Comparison of ENCODE assay signal across 16 cellular contexts in the genomic region with DNA sequence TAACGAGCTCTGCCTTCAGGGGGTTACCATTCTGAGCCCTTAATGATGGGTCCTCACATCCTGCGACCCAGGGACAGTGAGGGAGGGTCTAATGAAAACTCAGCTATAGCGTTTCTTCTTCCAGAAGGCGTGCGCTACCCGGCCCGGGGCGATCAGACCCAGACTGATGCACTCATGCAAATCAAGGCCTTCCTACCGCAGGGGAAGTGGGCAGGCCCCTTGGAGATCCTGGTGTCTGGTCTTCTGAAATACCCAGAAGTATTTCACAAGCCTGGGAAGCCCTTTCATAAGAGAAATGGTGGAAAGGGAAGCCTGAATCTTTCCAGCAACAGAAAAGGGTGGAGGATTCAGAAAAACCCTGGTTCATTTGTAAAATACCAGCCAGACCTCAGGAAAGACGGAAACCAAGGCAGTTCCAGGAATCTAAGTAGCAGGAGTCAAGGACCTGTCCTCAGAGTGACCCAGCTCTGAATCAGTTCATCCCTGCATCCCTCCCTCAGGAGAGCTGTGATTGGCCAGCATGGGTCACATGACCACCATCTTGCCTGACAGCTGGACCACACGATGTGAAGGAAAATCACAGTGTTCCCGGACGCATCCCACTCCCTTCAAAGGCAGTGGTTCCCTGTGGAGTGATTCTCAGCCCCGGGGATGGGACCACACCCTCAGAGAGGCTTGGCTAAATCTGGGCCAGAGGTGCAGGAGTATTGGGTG. TPM values are rescaled to one million over a fixed set of nuclear protein-coding genes. Genes with fewer than 3 reads are reported as not detected.
DNase-seq lines count a peak whose midpoint lies in the region; ATAC-seq and TF ChIP-seq lines count a peak whose summit lies in the region.
"Had no signal": no experiment of that assay in that cellular context is flagged by ENCODE, and none has a peak within 500 bp of the region (broad histone marks: within the 10 kb centered on the region; RNA-seq: fewer than 3 reads in every experiment).

No MANE protein-coding gene starts in this region.

- no TSS peak for BruUV-seq in OCI-LY7 (replicated peaks; lab: Mats Ljungman, UMichigan)

- POLR2A ChIA-PET in OCI-LY7 (lab: Charles Lee), result interaction anchor here (0.6 kb wide), 1 partner anchor 84 kb away, joined by 5 read pairs; no protein-coding TSS in a partner anchor

- H3K4me3 ChIP-seq in left ventricle myocardium inferior (no peak overlapping the region), OCI-LY7 (ENCODE audit: low read depth, low read length, poor library complexity, severe bottlenecking) (no peak overlapping the region), upper lobe of right lung (no peak overlapping the region)
- H3K4me3 ChIP-seq: psoas muscle had no signal

- no peaks in the 10 kb centered on the region for H3K79me2 ChIP-seq in OCI-LY7 (ENCODE audit: insufficient read depth, low read depth, low read length)

- H3K9me3 ChIP-seq in left ventricle myocardium inferior (replicated peaks) (no peaks in the 10 kb centered on the region), OCI-LY7 (ENCODE audit: low read length) (no peaks in the 10 kb centered on the region), upper lobe of right lung (no peaks in the 10 kb centered on the region)
- H3K9me3 ChIP-seq: psoas muscle had no signal

- TF ChIP-seq CTCF in left ventricle myocardium inferior (IDR thresholded peaks at IDR 0.05; ENCODE audit: borderline replicate concordance) (no peak), OCI-LY7 (conservative IDR thresholded peaks at IDR 0.05; ENCODE audit: low read length) (no peak), upper lobe of right lung (IDR thresholded peaks at IDR 0.05) (no peak)

- ATAC-seq in Right ventricle myocardium inferior, result peak; percentile 54
- ATAC-seq in upper lobe of right lung, result peak; percentile 62
- ATAC-seq in esophagus mucosa, result no peak
- no peak for ATAC-seq in HG02642 (IDR thresholded peaks at IDR 0.05; ENCODE audit: poor library complexity, unreplicated experiment)
- ATAC-seq: psoas muscle had no signal

- CTCF ChIA-PET in OCI-LY7 (lab: Charles Lee; ENCODE audit: unreplicated experiment), result interaction anchor here (0.6 kb wide), 1 partner anchor 475 kb away, joined by 3 read pairs; no protein-coding TSS in a partner anchor

- H2AFZ ChIP-seq in OCI-LY7 (ENCODE audit: low read length), result no peak overlapping the region; the same call in 1 of the 2 replicates

- no peaks in the 10 kb centered on the region for H3K9me2 ChIP-seq in OCI-LY7 (ENCODE audit: insufficient read depth, low read length)

- H3K4me1 ChIP-seq in left ventricle myocardium inferior, result peaks cover 16% of the 10 kb centered on the region
- no peaks in the 10 kb centered on the region for H3K4me1 ChIP-seq in OCI-LY7 (ENCODE audit: insufficient read depth, low read length, poor library complexity, severe bottlenecking)
- H3K4me1 ChIP-seq in upper lobe of right lung, result peaks cover 4% of the 10 kb centered on the region

- H3K27ac ChIP-seq in left ventricle myocardium inferior (replicated peaks) (no peak overlapping the region), OCI-LY7 (ENCODE audit: low read depth, low read length, poor library complexity, severe bottlenecking) (no peak overlapping the region), upper lobe of right lung (no peak overlapping the region)
- H3K27ac ChIP-seq: psoas muscle had no signal

- intact Hi-C loops in Right ventricle myocardium inferior (cut with DNase I), result no loop called here
- intact Hi-C loops in left ventricle myocardium inferior (cut with micrococcal nuclease), result no loop called here
- intact Hi-C loops in OCI-LY7 (cut with micrococcal nuclease; ENCODE audit: unreplicated experiment), result no loop called here
- intact Hi-C loops in head of caudate nucleus (cut with DNase I), result no loop called here
- intact Hi-C loops in upper lobe of right lung (cut with DNase I), result no loop called here

- H3K4me2 ChIP-seq in OCI-LY7 (ENCODE audit: low read length), result no peak overlapping the region

- H3K27me3 ChIP-seq in left ventricle myocardium inferior (ENCODE audit: low read depth) (no peaks in the 10 kb centered on the region), upper lobe of right lung (no peaks in the 10 kb centered on the region)

- H3K36me3 ChIP-seq in left ventricle myocardium inferior (no peaks in the 10 kb centered on the region), OCI-LY7 (ENCODE audit: insufficient read depth, low read length) (no peaks in the 10 kb centered on the region), upper lobe of right lung (no peaks in the 10 kb centered on the region)

- DNase-seq in Right ventricle myocardium inferior (ENCODE audit: missing footprints), result no peak
- DNase-seq in left ventricle myocardium inferior, result no peak
- peak; percentile 13 for DNase-seq in OCI-LY7 (ENCODE audit: low spot score)
- peak in 39 of 42 donors; percentile 15 to 82 (median 58) for DNase-seq in head of caudate nucleus
- DNase-seq in upper lobe of right lung, result no peak
- no peak for DNase-seq in NCI-H1092 (lab: John Stamatoyannopoulos, UW)
- DNase-seq: activated CD4-positive, alpha-beta T cell treated with anti-CD3 and anti-CD28 coated beads for 1 hour; activated T-cell treated with anti-CD3 and anti-CD28 coated beads, Interleukin-2, amount 50 U/mL, for 24 hours; cortex of kidney; immature natural killer cell; NCI-H146; stimulated activated CD4-positive, alpha-beta T cell treated with anti-CD3 and anti-CD28 coated beads, Interleukin-1b, Interleukin-23, amount 100 ng/mL, for 48 hours; T-helper 1 cell had no signal

- no peaks in the 10 kb centered on the region for H4K20me1 ChIP-seq in OCI-LY7 (ENCODE audit: insufficient read depth, low read length)

RNA-seq across cellular contexts. Expression of gene BFSP1, which starts 12.7 kb away (rescaled TPM):
- total RNA-seq in Right ventricle myocardium inferior (0.57 TPM), left ventricle myocardium inferior (0.66 TPM), OCI-LY7 (2022) (not detected in 2 replicates), upper lobe of right lung (2.7 TPM), esophagus mucosa (1.3 TPM)
- not detected in 2 replicates for total RNA-seq in OCI-LY7 (2014; rRNA removed; shearing (Covaris generic))

RNA-seq across cellular contexts. Expression of gene DSTN, which starts 51.4 kb away (rescaled TPM):
- total RNA-seq in Right ventricle myocardium inferior (865 TPM), left ventricle myocardium inferior (635 TPM), OCI-LY7 (2022) (58.1 and 61.2 TPM in 2 replicates), upper lobe of right lung (463 TPM), esophagus mucosa (222 TPM)
- 25.5 and 28.0 TPM in 2 replicates for total RNA-seq in OCI-LY7 (2014; rRNA removed; shearing (Covaris generic))

Comparison
In these comparisons a context has a peak if more than half of its experiments do, and no peak if none do; other contexts are left out.
1. ATAC-seq: peak in Right ventricle myocardium inferior (single experiment) and upper lobe of right lung (single experiment); none in esophagus mucosa (single experiment) and HG02642 (single experiment).
2. DNase-seq: peak in OCI-LY7 (single experiment) and head of caudate nucleus (39 of 42); none in Right ventricle myocardium inferior (single experiment), left ventricle myocardium inferior (single experiment), upper lobe of right lung (single experiment) and NCI-H1092 (single experiment).